23 cellular contexts compared by ENCODE assay signal in genomic region chr11:74541466-74541865, GRCh38.
"Had no signal": no experiment of that assay in that cellular context is flagged by ENCODE, and none has a peak within 500 bp of the region (broad histone marks: within the 10 kb centered on the region; RNA-seq: fewer than 3 reads in every experiment).

No MANE protein-coding gene starts in this region.

- H3K4me1 Mint-ChIP-seq: stimulated activated effector memory CD8-positive, alpha-beta T cell treated with anti-CD3 and anti-CD28 coated beads, Interleukin-12 subunit alpha, Interleukin-12 subunit beta, amount 100 ng/mL, for 72 hours; stimulated activated memory B cell treated with anti-CD40 and anti-IgM and Interleukin-4, amounts not matched to agents 10 μg/mL and 1 μg/mL and 100 μg/mL, for 72 hours; stimulated activated naive B cell treated with anti-CD40 and anti-IgM and Interleukin-4, amounts not matched to agents 10 μg/mL and 1 μg/mL and 100 μg/mL, for 72 hours; stimulated activated naive CD8-positive, alpha-beta T cell treated with anti-CD3 and anti-CD28 coated beads, Interleukin-15, amount 100 ng/mL, for 72 hours had no signal

- H3K4me3 Mint-ChIP-seq: stimulated activated effector memory CD8-positive, alpha-beta T cell treated with anti-CD3 and anti-CD28 coated beads, Interleukin-12 subunit alpha, Interleukin-12 subunit beta, amount 100 ng/mL, for 72 hours; stimulated activated memory B cell treated with anti-CD40 and anti-IgM and Interleukin-4, amounts not matched to agents 10 μg/mL and 1 μg/mL and 100 μg/mL, for 72 hours; stimulated activated naive B cell treated with anti-CD40 and anti-IgM and Interleukin-4, amounts not matched to agents 10 μg/mL and 1 μg/mL and 100 μg/mL, for 72 hours; stimulated activated naive CD8-positive, alpha-beta T cell treated with anti-CD3 and anti-CD28 coated beads, Interleukin-15, amount 100 ng/mL, for 72 hours; stimulated activated naive CD8-positive, alpha-beta T cell treated with anti-CD3 and anti-CD28 coated beads, Interleukin-15, Interleukin-2, amounts not matched to agents 100 ng/mL and 50 ng/mL, for 24 hours had no signal

- H3K27me3 Mint-ChIP-seq: stimulated activated naive CD8-positive, alpha-beta T cell treated with anti-CD3 and anti-CD28 coated beads, Interleukin-15, Interleukin-2, amounts not matched to agents 100 ng/mL and 50 ng/mL, for 24 hours had no signal

- H3K27ac Mint-ChIP-seq: stimulated activated effector memory CD8-positive, alpha-beta T cell treated with anti-CD3 and anti-CD28 coated beads, Interleukin-12 subunit alpha, Interleukin-12 subunit beta, amount 100 ng/mL, for 72 hours; stimulated activated memory B cell treated with anti-CD40 and anti-IgM and Interleukin-4, amounts not matched to agents 10 μg/mL and 1 μg/mL and 100 μg/mL, for 72 hours; stimulated activated naive B cell treated with anti-CD40 and anti-IgM and Interleukin-4, amounts not matched to agents 10 μg/mL and 1 μg/mL and 100 μg/mL, for 72 hours; stimulated activated naive CD8-positive, alpha-beta T cell treated with anti-CD3 and anti-CD28 coated beads, Interleukin-15, amount 100 ng/mL, for 72 hours; stimulated activated naive CD8-positive, alpha-beta T cell treated with anti-CD3 and anti-CD28 coated beads, Interleukin-15, Interleukin-2, amounts not matched to agents 100 ng/mL and 50 ng/mL, for 24 hours had no signal

- DNase-seq: stimulated activated CD4-positive, alpha-beta T cell treated with anti-CD3 and anti-CD28 coated beads, Interleukin-2, amount 100 ng/mL, for 24 hours; stimulated activated CD4-positive, alpha-beta T cell treated with anti-CD3 and anti-CD28 coated beads, Interleukin-2, amount 100 ng/mL, for 48 hours; stimulated activated CD4-positive, alpha-beta T cell treated with anti-CD3 and anti-CD28 coated beads, Interleukin-4, amount 100 ng/mL, for 1 hour; stimulated activated CD4-positive, alpha-beta T cell treated with anti-CD3 and anti-CD28 coated beads, Interleukin-4, amount 100 ng/mL, for 4 hours; stimulated activated CD8-positive, alpha-beta memory T cell treated with anti-CD3 and anti-CD28 coated beads, Interleukin-4, amount 100 ng/mL, for 48 hours; stimulated activated naive B cell treated with anti-CD40 and anti-IgM and Interleukin-4, amounts not matched to agents 10 μg/mL and 1 μg/mL and 100 μg/mL, for 72 hours; stimulated activated naive CD4-positive, alpha-beta T cell; stimulated activated naive CD4-positive, alpha-beta T cell treated with Interleukin-2 at 50 U/mL for 16 hours; stimulated activated naive CD8-positive, alpha-beta T cell treated with anti-CD3 and anti-CD28 coated beads, Interleukin-15, amount 100 ng/mL, for 72 hours; stimulated activated naive CD8-positive, alpha-beta T cell treated with anti-CD3 and anti-CD28 coated beads, Interleukin-15, Interleukin-2, amounts not matched to agents 100 U/mL and 50 U/mL, for 24 hours; stomach; substantia nigra; testis; thyroid gland; tibial artery; transverse colon; trophoblast cell; upper lobe of left lung; upper lobe of right lung; uterus had no signal

- H3K36me3 Mint-ChIP-seq: stimulated activated effector memory CD8-positive, alpha-beta T cell treated with anti-CD3 and anti-CD28 coated beads, Interleukin-12 subunit alpha, Interleukin-12 subunit beta, amount 100 ng/mL, for 72 hours had no signal
